In genomic region chr10:124417846-124418725, GRCh38 we compare ENCODE assay signal across 8 cellular contexts. TPM values are rescaled to one million over a fixed set of nuclear protein-coding genes. Genes with fewer than 3 reads are reported as not detected.
A peak's percentile ranks its signal among the peaks of the same experiment; 100 is the strongest.
DNase-seq lines count a peak whose midpoint lies in the region; ATAC-seq and TF ChIP-seq lines count a peak whose summit lies in the region.

No MANE protein-coding gene starts in this region.

- H3K4me1 ChIP-seq in SK-N-SH (ENCODE audit: control insufficient read depth in 1 of 2, insufficient read depth in 2 of 2, low read depth in 1 of 2, low read length in 1 of 2) (peaks cover 0 to 6% of the 10 kb centered on the region in 2 experiments; a peak in 1 of 4 replicates), ovary (ENCODE audit: insufficient read depth) (peaks cover 12% of the 10 kb centered on the region)

- TF ChIP-seq RAD21 in SK-N-SH (IDR thresholded peaks at IDR 0.05; ENCODE audit: low read length) = no peak

- H3K9me2 ChIP-seq in SK-N-SH = no peaks in the 10 kb centered on the region

- H3K9ac ChIP-seq in SK-N-SH = peak overlapping the region; percentile 86

- H3K27me3 ChIP-seq in SK-N-SH (ENCODE audit: insufficient read depth) (peaks cover 14% of the 10 kb centered on the region; the same call in 1 of the 2 replicates), ovary (no peaks in the 10 kb centered on the region)

- H3K36me3 ChIP-seq in SK-N-SH (replicated peaks in 1 of 2; ENCODE audit: control insufficient read depth in 1 of 2, insufficient read depth in 2 of 2, low read length in 1 of 2) (peaks cover 0 to 4% of the 10 kb centered on the region in 2 experiments), ovary (no peaks in the 10 kb centered on the region)

- WGBS in SK-N-SH (ENCODE audit: low lambda C conversion rate) = 1% methylated on average over 36 of the region's 66 CpGs
- WGBS in ovary, 3 donors = 3 to 6% (median 3%) methylated on average over 24 to 66 of the region's 66 CpGs

- TF ChIP-seq POLR2A in ovary (IDR thresholded peaks at IDR 0.05) = no peak

- peak overlapping the region; percentile 76 to 87 for H3K4me3 ChIP-seq in SK-N-SH (ENCODE audit: low read depth in 2 of 2, low read length in 1 of 2)
- peak overlapping the region; percentile 65 for H3K4me3 ChIP-seq in ovary

- peak overlapping the region; percentile 50; the same call in 1 of the 2 replicates for H2AFZ ChIP-seq in SK-N-SH (ENCODE audit: low read depth)

- H3K79me2 ChIP-seq in SK-N-SH (ENCODE audit: insufficient read depth) = peaks cover 51% of the 10 kb centered on the region

- H3F3A ChIP-seq in SK-N-SH (replicated peaks; ENCODE audit: insufficient read depth) = no peaks in the 10 kb centered on the region

- peaks cover 18% of the 10 kb centered on the region for H3K4me1 Mint-ChIP-seq in activated naive CD8-positive, alpha-beta T cell treated with anti-CD3 and anti-CD28 coated beads, Interleukin-2, amount 50 U/mL, for 24 hours
- peaks cover 15% of the 10 kb centered on the region for H3K4me1 Mint-ChIP-seq in type B pancreatic cell (ENCODE audit: unreplicated experiment)

- peak; percentile 28 for ATAC-seq in GM19372 (IDR thresholded peaks at IDR 0.05; ENCODE audit: low read depth, unreplicated experiment)
- ATAC-seq in HG03520 (IDR thresholded peaks at IDR 0.05; ENCODE audit: unreplicated experiment) = peak; percentile 26
- peak; percentile 35 for ATAC-seq in activated naive CD8-positive, alpha-beta T cell treated with anti-CD3 and anti-CD28 coated beads, Interleukin-2, amount 50 U/mL, for 24 hours

- POLR2A ChIA-PET in SK-N-SH (lab: Yijun Ruan, JAX) = interaction anchor here (0.6 to 1.5 kb wide), 3 partner anchors 9 to 606 kb away, joined by 3 to 4 read pairs (median 3); no protein-coding TSS in a partner anchor

- H3K9me3 ChIP-seq in SK-N-SH = no peaks in the 10 kb centered on the region
- H3K9me3 ChIP-seq in ovary = no peaks in the 10 kb centered on the region

- no peak for TF ChIP-seq EP300 in SK-N-SH (IDR thresholded peaks at IDR 0.05; ENCODE audit: borderline replicate concordance in 1 of 2, low read depth in 1 of 2, low read length in 1 of 2)
- TF ChIP-seq EP300 in ovary (IDR thresholded peaks at IDR 0.05) = no peak

- no peaks in the 10 kb centered on the region for H3K9me3 Mint-ChIP-seq in activated naive CD8-positive, alpha-beta T cell treated with anti-CD3 and anti-CD28 coated beads, Interleukin-2, amount 50 U/mL, for 24 hours
- no peaks in the 10 kb centered on the region for H3K9me3 Mint-ChIP-seq in type B pancreatic cell

- CTCF ChIA-PET in SK-N-SH (lab: Yijun Ruan, JAX) = interaction anchor here (0.6 to 5.2 kb wide), 13 partner anchors 9 to 423 kb away, joined by 3 to 29 read pairs (median 3); no protein-coding TSS in a partner anchor

- H3K4me3 Mint-ChIP-seq in activated naive CD8-positive, alpha-beta T cell treated with anti-CD3 and anti-CD28 coated beads, Interleukin-2, amount 50 U/mL, for 24 hours = peak overlapping the region; percentile 82
- peak overlapping the region; percentile 91 for H3K4me3 Mint-ChIP-seq in type B pancreatic cell

- peak overlapping the region; percentile 97 for H3K4me2 ChIP-seq in SK-N-SH

- H3K27ac ChIP-seq in SK-N-SH (ENCODE audit: low read depth in 2 of 2, low read length in 1 of 2) (peak overlapping the region; percentile 65 to 70), ovary (peak overlapping the region; percentile 89 to 91)

- intact Hi-C loops in cardiac septum (cut with DNase I) = loop anchor here (10.0 kb wide), 1 partner anchor 1263 kb away; the partner anchor contains the start of gene BUB3
- intact Hi-C loops in ovary (cut with DNase I) = no loop called here

- peak; percentile 28 for TF ChIP-seq CTCF in SK-N-SH (IDR thresholded peaks at IDR 0.05)
- peak in 1 of 3 donors; percentile 5 for TF ChIP-seq CTCF in ovary (IDR thresholded peaks at IDR 0.05)
- TF ChIP-seq CTCF in type B pancreatic cell (conservative IDR thresholded peaks at IDR 0.05) = peak; percentile 12

- H3K27ac Mint-ChIP-seq in activated naive CD8-positive, alpha-beta T cell treated with anti-CD3 and anti-CD28 coated beads, Interleukin-2, amount 50 U/mL, for 24 hours = no peak overlapping the region
- peak overlapping the region; percentile 78 for H3K27ac Mint-ChIP-seq in type B pancreatic cell

- peaks cover 34% of the 10 kb centered on the region for H4K20me1 ChIP-seq in SK-N-SH (ENCODE audit: insufficient read depth)

- no peaks in the 10 kb centered on the region for H3K36me3 Mint-ChIP-seq in activated naive CD8-positive, alpha-beta T cell treated with anti-CD3 and anti-CD28 coated beads, Interleukin-2, amount 50 U/mL, for 24 hours (ENCODE audit: low read depth)
- peaks cover 3% of the 10 kb centered on the region for H3K36me3 Mint-ChIP-seq in type B pancreatic cell

- peaks cover 8% of the 10 kb centered on the region for H3K27me3 Mint-ChIP-seq in activated naive CD8-positive, alpha-beta T cell treated with anti-CD3 and anti-CD28 coated beads, Interleukin-2, amount 50 U/mL, for 24 hours
- H3K27me3 Mint-ChIP-seq in type B pancreatic cell = peaks cover 18% of the 10 kb centered on the region

- DNase-seq in AML-193 (lab: John Stamatoyannopoulos, UW) = peak; percentile 54 to 61
- peak; percentile 83 for DNase-seq in SK-N-SH
- DNase-seq in activated naive CD8-positive, alpha-beta T cell treated with anti-CD3 and anti-CD28 coated beads, Interleukin-2, amount 50 U/mL, for 24 hours = peak; percentile 58
- peak; percentile 79 for DNase-seq in cardiac septum (ENCODE audit: low spot score)
- DNase-seq in ovary = peak; percentile 60 to 77 (median 75)
- peak; percentile 75 for DNase-seq in type B pancreatic cell (ENCODE audit: extremely low spot score, unreplicated experiment)

TF ChIP-seq in SK-N-SH, 30 proteins besides CTCF, POLR2A, EP300 and RAD21:
- TF ChIP-seq, protein P1, sequence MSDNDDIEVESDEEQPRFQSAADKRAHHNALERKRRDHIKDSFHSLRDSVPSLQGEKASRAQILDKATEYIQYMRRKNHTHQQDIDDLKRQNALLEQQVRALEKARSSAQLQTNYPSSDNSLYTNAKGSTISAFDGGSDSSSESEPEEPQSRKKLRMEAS (IDR thresholded peaks at IDR 0.05; ENCODE audit: low read depth) = 0 out of 2 replicates have a peak, but pooled peaks have one; percentile 6
- peak; percentile 66 for TF ChIP-seq USF1 (IDR thresholded peaks at IDR 0.05; ENCODE audit: borderline replicate concordance, low read depth)
- peak; percentile 5; the same call in 1 of the 2 replicates for TF ChIP-seq MXI1 (IDR thresholded peaks at IDR 0.05; ENCODE audit: low read depth, low read length)
- TF ChIP-seq SIN3A (IDR thresholded peaks at IDR 0.05; ENCODE audit: borderline replicate concordance, low read depth, low read length) = no peak

RNA-seq across cellular contexts. Expression of gene OAT, which starts 0.6 kb away (rescaled TPM):
- polyA plus RNA-seq in SK-N-SH (2012; rRNA removed) (65.7 and 97.6 TPM in 2 replicates), ovary (100 to 1,000 TPM in 1 of 2 donors, 10 to 100 TPM in 1; 93.2 to 114 TPM)
- 94.1 and 99.2 TPM in 2 replicates for polyA plus RNA-seq in SK-N-SH (2012; cell fraction: cytosol; rRNA removed)
- polyA plus RNA-seq in SK-N-SH (2012; cell fraction: nucleus; rRNA removed) = 28.6 and 65.4 TPM in 2 replicates
- total RNA-seq in cardiac septum (38.0 TPM), ovary (100 to 1,000 TPM in 2 of 7 donors, 10 to 100 TPM in 5; 76.5 to 125 (median 94.5) TPM), type B pancreatic cell (ENCODE audit: low replicate concordance) (83.4 and 144 TPM in 2 replicates)

RNA-seq across cellular contexts. Expression of gene NKX1-2, which starts 31.7 kb away (rescaled TPM):
- not detected in 2 replicates for polyA plus RNA-seq in SK-N-SH (2012; rRNA removed)
- polyA plus RNA-seq in SK-N-SH (2012; cell fraction: cytosol; rRNA removed) = not detected in 2 replicates
- polyA plus RNA-seq in SK-N-SH (2012; cell fraction: nucleus; rRNA removed) = not detected in 2 replicates
- total RNA-seq in cardiac septum = not detected
- under 1 TPM in 1 of 7 donors, not detected in 6; 0.05 TPM for total RNA-seq in ovary
- polyA plus RNA-seq in ovary = not detected
- total RNA-seq in type B pancreatic cell (ENCODE audit: low replicate concordance) = 0.29 and 0.48 TPM in 2 replicates

RNA-seq across cellular contexts. Expression of gene LHPP, which starts 43.5 kb away (rescaled TPM):
- 29.8 and 35.3 TPM in 2 replicates for polyA plus RNA-seq in SK-N-SH (2012; rRNA removed)
- polyA plus RNA-seq in SK-N-SH (2012; cell fraction: cytosol; rRNA removed) = 20.3 and 23.7 TPM in 2 replicates
- polyA plus RNA-seq in SK-N-SH (2012; cell fraction: nucleus; rRNA removed) = 35.0 and 36.8 TPM in 2 replicates
- 13.9 TPM for total RNA-seq in cardiac septum
- total RNA-seq in ovary = 10 to 100 TPM in 5 of 7 donors, 1 to 10 TPM in 2; 4.3 to 19.9 (median 12.6) TPM
- polyA plus RNA-seq in ovary = 10 to 100 TPM in 1 of 2 donors, 1 to 10 TPM in 1; 8.7 to 18.4 TPM
- 12.7 and 13.6 TPM in 2 replicates for total RNA-seq in type B pancreatic cell (ENCODE audit: low replicate concordance)

Comparison
In these comparisons a context has a peak if more than half of its experiments do, and no peak if none do; other contexts are left out.
1. Peak in every context shown above with its lines: DNase-seq, ATAC-seq, H3K4me3 ChIP-seq and H3K27ac ChIP-seq.